ENCODE assay signal across 1 cellular context in the genomic region with DNA sequence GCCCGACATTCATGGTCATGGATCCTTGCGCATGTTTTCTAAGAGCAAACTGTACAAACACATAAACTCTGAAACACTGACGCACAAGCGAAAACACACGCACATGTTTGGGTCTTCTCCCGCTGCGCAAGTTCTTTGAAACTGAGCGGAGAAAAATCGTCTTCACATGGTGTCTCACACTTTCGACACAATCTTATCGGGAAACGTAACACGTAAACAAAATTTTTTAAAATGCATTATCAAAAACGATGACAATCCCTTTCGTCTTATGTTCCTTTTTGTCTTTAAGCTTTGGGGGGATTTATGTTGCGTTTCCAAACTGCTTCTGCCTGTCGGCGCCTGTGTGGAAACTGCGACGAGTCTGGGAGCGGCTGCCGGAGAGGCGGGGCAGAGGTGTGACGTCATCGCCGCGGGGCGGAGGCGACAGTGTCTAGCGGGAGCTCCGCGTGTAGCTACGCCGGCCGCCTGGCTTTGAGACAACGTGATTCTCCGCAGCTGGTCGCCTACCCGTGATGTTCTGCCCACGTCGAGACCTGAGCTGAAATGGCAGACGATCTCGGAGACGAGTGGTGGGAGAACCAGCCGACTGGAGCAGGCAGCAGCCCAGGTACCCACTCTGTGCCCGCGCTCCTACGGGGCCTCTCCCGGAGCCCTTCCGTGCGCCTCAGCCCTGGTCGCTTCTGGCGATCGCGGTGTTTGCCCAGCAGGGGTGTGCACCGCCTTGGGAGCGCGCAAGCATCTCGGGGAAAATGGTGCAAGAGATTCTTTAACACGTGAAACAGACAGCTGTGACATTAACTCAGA.
TF ChIP-seq lines count a peak whose summit lies in the region.

TSS of gene CMSS1 (plus strand) at position 426 of the 804 bp plus-strand sequence.

TF ChIP-seq in WTC11, 78 proteins besides CTCF, POLR2A, EP300 and RAD21 (continued from another document and continues in another):
- TF ChIP-seq, protein P1, sequence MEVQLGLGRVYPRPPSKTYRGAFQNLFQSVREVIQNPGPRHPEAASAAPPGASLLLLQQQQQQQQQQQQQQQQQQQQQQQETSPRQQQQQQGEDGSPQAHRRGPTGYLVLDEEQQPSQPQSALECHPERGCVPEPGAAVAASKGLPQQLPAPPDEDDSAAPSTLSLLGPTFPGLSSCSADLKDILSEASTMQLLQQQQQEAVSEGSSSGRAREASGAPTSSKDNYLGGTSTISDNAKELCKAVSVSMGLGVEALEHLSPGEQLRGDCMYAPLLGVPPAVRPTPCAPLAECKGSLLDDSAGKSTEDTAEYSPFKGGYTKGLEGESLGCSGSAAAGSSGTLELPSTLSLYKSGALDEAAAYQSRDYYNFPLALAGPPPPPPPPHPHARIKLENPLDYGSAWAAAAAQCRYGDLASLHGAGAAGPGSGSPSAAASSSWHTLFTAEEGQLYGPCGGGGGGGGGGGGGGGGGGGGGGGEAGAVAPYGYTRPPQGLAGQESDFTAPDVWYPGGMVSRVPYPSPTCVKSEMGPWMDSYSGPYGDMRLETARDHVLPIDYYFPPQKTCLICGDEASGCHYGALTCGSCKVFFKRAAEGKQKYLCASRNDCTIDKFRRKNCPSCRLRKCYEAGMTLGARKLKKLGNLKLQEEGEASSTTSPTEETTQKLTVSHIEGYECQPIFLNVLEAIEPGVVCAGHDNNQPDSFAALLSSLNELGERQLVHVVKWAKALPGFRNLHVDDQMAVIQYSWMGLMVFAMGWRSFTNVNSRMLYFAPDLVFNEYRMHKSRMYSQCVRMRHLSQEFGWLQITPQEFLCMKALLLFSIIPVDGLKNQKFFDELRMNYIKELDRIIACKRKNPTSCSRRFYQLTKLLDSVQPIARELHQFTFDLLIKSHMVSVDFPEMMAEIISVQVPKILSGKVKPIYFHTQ (CRISPR knock-in tag; IDR thresholded peaks at IDR 0.05) = no peak
- TF ChIP-seq E2F1 (CRISPR knock-in tag; IDR thresholded peaks at IDR 0.05) (no peak), TCF7 (CRISPR knock-in tag; IDR thresholded peaks at IDR 0.05; ENCODE audit: low read depth) (no peak), HMGA2 (CRISPR knock-in tag; IDR thresholded peaks at IDR 0.05) (no peak), ZNF121 (CRISPR knock-in tag; IDR thresholded peaks at IDR 0.05) (no peak), ATF2 (CRISPR knock-in tag; IDR thresholded peaks at IDR 0.05; ENCODE audit: borderline replicate concordance, low read depth) (no peak), KAT7 (CRISPR knock-in tag; IDR thresholded peaks at IDR 0.05; ENCODE audit: borderline replicate concordance) (no peak), MXD4 (CRISPR knock-in tag; IDR thresholded peaks at IDR 0.05; ENCODE audit: borderline replicate concordance) (no peak), FOXP1 (CRISPR knock-in tag; IDR thresholded peaks at IDR 0.05; ENCODE audit: borderline replicate concordance) (peak; percentile 83; the same call in 1 of the 2 replicates), ZNF416 (CRISPR knock-in tag; IDR thresholded peaks at IDR 0.05) (no peak), SOX15 (CRISPR knock-in tag; IDR thresholded peaks at IDR 0.05) (no peak), PRDM15 (CRISPR knock-in tag; IDR thresholded peaks at IDR 0.05) (no peak), NR3C1 (CRISPR knock-in tag; conservative IDR thresholded peaks at IDR 0.05; ENCODE audit: low read depth) (no peak), ETV6 (CRISPR knock-in tag; IDR thresholded peaks at IDR 0.05) (no peak), ATF1 (CRISPR knock-in tag; IDR thresholded peaks at IDR 0.05) (no peak), ARID4B (CRISPR knock-in tag; IDR thresholded peaks at IDR 0.05; ENCODE audit: borderline replicate concordance) (peak; percentile 86; the same call in 1 of the 2 replicates), SP1 (CRISPR knock-in tag; conservative IDR thresholded peaks at IDR 0.05) (peak; percentile 92), FOXP4 (CRISPR knock-in tag; IDR thresholded peaks at IDR 0.05) (0 out of 2 replicates have a peak, but pooled peaks have one; percentile 50), JUN (CRISPR knock-in tag; IDR thresholded peaks at IDR 0.05) (0 out of 2 replicates have a peak, but pooled peaks have one; percentile 26)
- TF ChIP-seq, protein P2, sequence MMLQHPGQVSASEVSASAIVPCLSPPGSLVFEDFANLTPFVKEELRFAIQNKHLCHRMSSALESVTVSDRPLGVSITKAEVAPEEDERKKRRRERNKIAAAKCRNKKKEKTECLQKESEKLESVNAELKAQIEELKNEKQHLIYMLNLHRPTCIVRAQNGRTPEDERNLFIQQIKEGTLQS (CRISPR knock-in tag; conservative IDR thresholded peaks at IDR 0.05) = no peak
- TF ChIP-seq, protein P3, sequence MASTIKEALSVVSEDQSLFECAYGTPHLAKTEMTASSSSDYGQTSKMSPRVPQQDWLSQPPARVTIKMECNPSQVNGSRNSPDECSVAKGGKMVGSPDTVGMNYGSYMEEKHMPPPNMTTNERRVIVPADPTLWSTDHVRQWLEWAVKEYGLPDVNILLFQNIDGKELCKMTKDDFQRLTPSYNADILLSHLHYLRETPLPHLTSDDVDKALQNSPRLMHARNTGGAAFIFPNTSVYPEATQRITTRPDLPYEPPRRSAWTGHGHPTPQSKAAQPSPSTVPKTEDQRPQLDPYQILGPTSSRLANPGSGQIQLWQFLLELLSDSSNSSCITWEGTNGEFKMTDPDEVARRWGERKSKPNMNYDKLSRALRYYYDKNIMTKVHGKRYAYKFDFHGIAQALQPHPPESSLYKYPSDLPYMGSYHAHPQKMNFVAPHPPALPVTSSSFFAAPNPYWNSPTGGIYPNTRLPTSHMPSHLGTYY (CRISPR knock-in tag; IDR thresholded peaks at IDR 0.05) = no peak
- TF ChIP-seq, protein P4, sequence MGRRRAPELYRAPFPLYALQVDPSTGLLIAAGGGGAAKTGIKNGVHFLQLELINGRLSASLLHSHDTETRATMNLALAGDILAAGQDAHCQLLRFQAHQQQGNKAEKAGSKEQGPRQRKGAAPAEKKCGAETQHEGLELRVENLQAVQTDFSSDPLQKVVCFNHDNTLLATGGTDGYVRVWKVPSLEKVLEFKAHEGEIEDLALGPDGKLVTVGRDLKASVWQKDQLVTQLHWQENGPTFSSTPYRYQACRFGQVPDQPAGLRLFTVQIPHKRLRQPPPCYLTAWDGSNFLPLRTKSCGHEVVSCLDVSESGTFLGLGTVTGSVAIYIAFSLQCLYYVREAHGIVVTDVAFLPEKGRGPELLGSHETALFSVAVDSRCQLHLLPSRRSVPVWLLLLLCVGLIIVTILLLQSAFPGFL (CRISPR knock-in tag; IDR thresholded peaks at IDR 0.05; ENCODE audit: borderline replicate concordance) = peak; percentile 56; the same call in 1 of the 2 replicates
- TF ChIP-seq, protein P5, sequence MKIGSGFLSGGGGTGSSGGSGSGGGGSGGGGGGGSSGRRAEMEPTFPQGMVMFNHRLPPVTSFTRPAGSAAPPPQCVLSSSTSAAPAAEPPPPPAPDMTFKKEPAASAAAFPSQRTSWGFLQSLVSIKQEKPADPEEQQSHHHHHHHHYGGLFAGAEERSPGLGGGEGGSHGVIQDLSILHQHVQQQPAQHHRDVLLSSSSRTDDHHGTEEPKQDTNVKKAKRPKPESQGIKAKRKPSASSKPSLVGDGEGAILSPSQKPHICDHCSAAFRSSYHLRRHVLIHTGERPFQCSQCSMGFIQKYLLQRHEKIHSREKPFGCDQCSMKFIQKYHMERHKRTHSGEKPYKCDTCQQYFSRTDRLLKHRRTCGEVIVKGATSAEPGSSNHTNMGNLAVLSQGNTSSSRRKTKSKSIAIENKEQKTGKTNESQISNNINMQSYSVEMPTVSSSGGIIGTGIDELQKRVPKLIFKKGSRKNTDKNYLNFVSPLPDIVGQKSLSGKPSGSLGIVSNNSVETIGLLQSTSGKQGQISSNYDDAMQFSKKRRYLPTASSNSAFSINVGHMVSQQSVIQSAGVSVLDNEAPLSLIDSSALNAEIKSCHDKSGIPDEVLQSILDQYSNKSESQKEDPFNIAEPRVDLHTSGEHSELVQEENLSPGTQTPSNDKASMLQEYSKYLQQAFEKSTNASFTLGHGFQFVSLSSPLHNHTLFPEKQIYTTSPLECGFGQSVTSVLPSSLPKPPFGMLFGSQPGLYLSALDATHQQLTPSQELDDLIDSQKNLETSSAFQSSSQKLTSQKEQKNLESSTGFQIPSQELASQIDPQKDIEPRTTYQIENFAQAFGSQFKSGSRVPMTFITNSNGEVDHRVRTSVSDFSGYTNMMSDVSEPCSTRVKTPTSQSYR (CRISPR knock-in tag; IDR thresholded peaks at IDR 0.05) = no peak
